ENCODE assay signal across 8 cellular contexts in the genomic region with DNA sequence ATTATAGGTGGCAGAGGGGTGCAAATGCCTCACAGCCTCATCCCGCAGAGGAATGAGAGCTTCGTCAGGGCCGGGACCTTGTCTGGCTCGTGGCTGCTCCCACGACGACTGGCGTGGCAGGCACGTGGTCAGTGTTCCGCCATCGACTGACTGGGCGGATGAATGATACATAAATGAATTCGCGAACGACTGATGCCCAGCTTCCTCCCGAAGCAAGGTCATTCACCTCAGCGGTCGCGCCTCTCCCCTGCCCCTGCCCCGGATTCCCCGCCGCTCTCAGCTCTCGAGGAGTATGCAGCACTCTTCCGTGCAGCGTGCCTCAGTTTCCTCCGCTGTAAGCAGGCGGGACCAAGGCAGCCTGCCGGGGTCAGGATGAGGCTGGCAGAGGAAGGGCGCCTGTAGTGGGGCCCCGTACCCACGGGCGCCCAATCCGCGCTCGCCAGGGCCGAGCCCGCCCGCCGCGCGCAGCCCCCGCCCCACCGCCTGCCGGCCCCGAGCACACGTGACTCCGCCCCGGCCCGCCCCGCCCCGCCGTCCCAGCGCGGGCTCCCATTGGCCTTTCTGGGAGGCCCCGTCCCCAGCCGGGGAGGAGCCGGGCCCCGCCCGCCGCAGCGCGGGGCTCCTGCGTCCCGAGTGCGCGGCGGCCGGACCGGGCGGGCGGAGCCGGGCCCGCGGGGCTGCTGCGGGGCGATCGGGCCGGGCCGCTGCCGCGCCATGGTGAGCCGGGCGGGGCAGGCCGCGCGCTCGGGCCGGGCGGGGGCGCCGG. TPM values are rescaled to one million over a fixed set of nuclear protein-coding genes. Genes with fewer than 3 reads are reported as not detected.
DNase-seq lines count a peak whose midpoint lies in the region; TF ChIP-seq lines count a peak whose summit lies in the region.

A gene (plus strand): TSS at position 632 of the 766 bp plus-strand sequence. CDS start 7,605 bp downstream, outside the sequence.

- TF ChIP-seq CTCF in cardiac muscle cell (IDR thresholded peaks at IDR 0.05; ENCODE audit: low read depth, low read length) (no peak), thyroid gland (IDR thresholded peaks at IDR 0.05) (no peak)

- H2BK12ac ChIP-seq in trophoblast cell (ENCODE audit: low read length): peak within 1 kb of the TSS; percentile 8

- peak within 1 kb of the TSS; percentile 68 for H2BK120ac ChIP-seq in trophoblast cell (ENCODE audit: insufficient read depth, low read length, poor library complexity)

- no peaks in the 10 kb centered on the region for H3K9me2 ChIP-seq in GM23248 (ENCODE audit: insufficient read depth)

- H4K12ac ChIP-seq in trophoblast cell (ENCODE audit: low read depth, low read length): peak within 1 kb of the TSS; percentile 54

- no peaks in the 10 kb centered on the region for H4K20me1 ChIP-seq in GM23248 (ENCODE audit: insufficient read depth)

- H3K4ac ChIP-seq in trophoblast cell (ENCODE audit: low read depth, low read length): peak within 1 kb of the TSS; percentile 87

- no peak within 1 kb of the TSS for H3K23ac ChIP-seq in trophoblast cell (ENCODE audit: low read length)

- H3K4me1 ChIP-seq in GM23248 (ENCODE audit: insufficient read depth) (peaks cover 7% of the 10 kb centered on the region), cardiac muscle cell (ENCODE audit: low read depth) (no peaks in the 10 kb centered on the region), trophoblast cell (ENCODE audit: control insufficient read depth in 1 of 2, insufficient read depth in 2 of 2, low read length in 2 of 2) (peaks cover 12 to 20% of the 10 kb centered on the region in 2 experiments), thyroid gland (peaks cover 18 to 30% of the 10 kb centered on the region in 2 donors)

- peak within 1 kb of the TSS; percentile 44 for H2AK5ac ChIP-seq in trophoblast cell (ENCODE audit: low read length)

- in situ Hi-C loops in GM23248 (cut with MboI): no loop called here

- DNase-seq in DMS79 treated with DMSO at 0.1 percent for 48 hours (lab: John Stamatoyannopoulos, UW) (peak; percentile 48), GM23248 (peak; percentile 93), MG63 (peak; percentile 91), SW480 (ENCODE audit: low spot score) (peak; percentile 65), cardiac muscle cell (ENCODE audit: low read depth in 1 of 2, low spot score in 1 of 2) (peak; percentile 91 to 95), trophoblast cell (peak; percentile 88 to 91), thyroid gland (peak; percentile 88 to 92)
- DNase-seq in activated naive CD8-positive, alpha-beta T cell treated with anti-CD3 and anti-CD28 coated beads, Interleukin-2, amount 50 U/mL, for 16 hours (ENCODE audit: low read depth, low spot score): peak; percentile 74

- H2BK5ac ChIP-seq in trophoblast cell (ENCODE audit: low read depth, low read length, poor library complexity): peak within 1 kb of the TSS; percentile 5

- no peaks in the 10 kb centered on the region for H3K36me3 ChIP-seq in GM23248 (ENCODE audit: low read depth)
- no peaks in the 10 kb centered on the region; the same call in 1 of the 2 replicates for H3K36me3 ChIP-seq in MG63
- no peaks in the 10 kb centered on the region for H3K36me3 ChIP-seq in cardiac muscle cell
- peaks cover 2% of the 10 kb centered on the region in 2 experiments for H3K36me3 ChIP-seq in trophoblast cell (ENCODE audit: control insufficient read depth in 1 of 2, insufficient read depth in 2 of 2, low read length in 2 of 2)
- H3K36me3 ChIP-seq in thyroid gland: no peaks in the 10 kb centered on the region

- peak within 1 kb of the TSS; percentile 83 for H3K14ac ChIP-seq in trophoblast cell (ENCODE audit: low read length)

- H3K9me3 ChIP-seq in GM23248 (ENCODE audit: low read depth): no peaks in the 10 kb centered on the region
- H3K9me3 ChIP-seq in MG63: no peaks in the 10 kb centered on the region
- H3K9me3 ChIP-seq in cardiac muscle cell (ENCODE audit: low read depth): no peaks in the 10 kb centered on the region
- H3K9me3 ChIP-seq in trophoblast cell (ENCODE audit: insufficient read depth, low read depth, low read length): peaks cover 4% of the 10 kb centered on the region
- no peaks in the 10 kb centered on the region for H3K9me3 ChIP-seq in thyroid gland

- H3K4me2 ChIP-seq in GM23248 (ENCODE audit: unreplicated experiment) (peak within 1 kb of the TSS; percentile 65), trophoblast cell (ENCODE audit: low read length) (peak within 1 kb of the TSS; percentile 91)

- H3K4me3 ChIP-seq in GM23248: peak within 1 kb of the TSS; percentile 72
- H3K4me3 ChIP-seq in MG63: peak within 1 kb of the TSS; percentile 71
- peak within 1 kb of the TSS; percentile 79 for H3K4me3 ChIP-seq in cardiac muscle cell
- peak within 1 kb of the TSS; percentile 90 for H3K4me3 ChIP-seq in trophoblast cell (ENCODE audit: low read depth, low read length)
- H3K4me3 ChIP-seq in thyroid gland (replicated peaks in 1 of 3): peak within 1 kb of the TSS; percentile 50 to 92 (median 73)

- peak within 1 kb of the TSS; percentile 76 for H3K9ac ChIP-seq in GM23248
- H3K9ac ChIP-seq in trophoblast cell (ENCODE audit: low read length): peak within 1 kb of the TSS; percentile 93

- H3K18ac ChIP-seq in trophoblast cell (ENCODE audit: low read length): peak within 1 kb of the TSS; percentile 85

- intact Hi-C loops in thyroid gland (cut with DNase I): no loop called here

- peaks cover 4% of the 10 kb centered on the region; the same call in 1 of the 2 replicates for H3F3A ChIP-seq in GM23248 (ENCODE audit: insufficient read depth)

- peak within 1 kb of the TSS; percentile 66 for H4K8ac ChIP-seq in trophoblast cell (ENCODE audit: low read depth, low read length)

- peak in 1 of 2 donors; percentile 69 for TF ChIP-seq POLR2A in thyroid gland (IDR thresholded peaks at IDR 0.05)

- H2AFZ ChIP-seq in GM23248: peak within 1 kb of the TSS; percentile 95
- peak within 1 kb of the TSS; percentile 84 for H2AFZ ChIP-seq in trophoblast cell (ENCODE audit: insufficient read depth, low read length, poor library complexity)

- no peak within 1 kb of the TSS for H3K27ac ChIP-seq in GM23248
- no peak within 1 kb of the TSS for H3K27ac ChIP-seq in cardiac muscle cell
- H3K27ac ChIP-seq in trophoblast cell (ENCODE audit: low read depth, low read length): no peak within 1 kb of the TSS
- peak within 1 kb of the TSS; percentile 33 to 66 (median 63) for H3K27ac ChIP-seq in thyroid gland

- H3K27me3 ChIP-seq in GM23248 (replicated peaks; ENCODE audit: insufficient read depth) (no peaks in the 10 kb centered on the region), MG63 (no peaks in the 10 kb centered on the region), cardiac muscle cell (no peaks in the 10 kb centered on the region), trophoblast cell (ENCODE audit: insufficient read depth, low read length) (no peaks in the 10 kb centered on the region), thyroid gland (no peaks in the 10 kb centered on the region)

- H3K79me1 ChIP-seq in trophoblast cell (ENCODE audit: low read length): peaks cover 8% of the 10 kb centered on the region

- H4K91ac ChIP-seq in trophoblast cell (ENCODE audit: low read depth, low read length): peak within 1 kb of the TSS; percentile 84

- H3K79me2 ChIP-seq in GM23248 (ENCODE audit: insufficient read depth): no peaks in the 10 kb centered on the region
- H3K79me2 ChIP-seq in trophoblast cell (ENCODE audit: control insufficient read depth, insufficient read depth, low read length, poor library complexity): peaks cover 13% of the 10 kb centered on the region

- 14 to 17% methylated on average over 33 to 39 of the region's 90 CpGs for WGBS in GM23248 (ENCODE audit: low coverage in 1 of 2, low lambda C conversion rate in 2 of 2, missing lambda C conversion rate in 2 of 2), 2 experiments
- no CpG with 5 or more reads among the region's 90 CpGs for WGBS in trophoblast cell (ENCODE audit: extremely low coverage, insufficient coverage, insufficient read length)
- WGBS in thyroid gland, 2 donors: 31 to 40% methylated on average over 19 to 21 of the region's 90 CpGs

RNA-seq across cellular contexts. Expression of the gene that starts here (rescaled TPM):
- total RNA-seq in GM23248 (2014; rRNA removed; shearing (Covaris generic)): 5.9 and 6.7 TPM in 2 replicates
- 5.3 and 5.4 TPM in 2 replicates for polyA plus RNA-seq in GM23248 (2016; fragmentation: Nextera tagmentation; extraction: Ambion mirVana)
- 11.8 and 18.8 TPM in 2 replicates for total RNA-seq in MG63 (2014; rRNA removed; shearing (Covaris generic); ENCODE audit: low replicate concordance)
- total RNA-seq in cardiac muscle cell: 28.3 and 34.9 TPM in 2 replicates
- polyA plus RNA-seq in cardiac muscle cell: 35.3 and 41.8 TPM in 2 replicates
- 29.9 and 30.4 TPM in 2 replicates for polyA plus RNA-seq in trophoblast cell (2013)
- 10 to 100 TPM; 31.5 to 50.6 (median 36.3) TPM for total RNA-seq in thyroid gland

Comparison
In these comparisons a context has a peak if more than half of its experiments do, and no peak if none do; other contexts are left out.
1. H3K27ac ChIP-seq: peak in thyroid gland (3 of 3); none in GM23248 (single experiment), cardiac muscle cell (single experiment) and trophoblast cell (single experiment).
2. Peak in every context shown above with its lines, with median percentiles within 50 percentile points of each other: DNase-seq and H3K4me3 ChIP-seq.